Comparison of ENCODE assay signal across 17 cellular contexts in genomic region chr7:50685445-50686070, GRCh38.
A peak's percentile ranks its signal among the peaks of the same experiment; 100 is the strongest.
DNase-seq lines count a peak whose midpoint lies in the region; ATAC-seq and TF ChIP-seq lines count a peak whose summit lies in the region.
"Had no signal": no experiment of that assay in that cellular context is flagged by ENCODE, and none has a peak within 500 bp of the region (broad histone marks: within the 10 kb centered on the region; RNA-seq: fewer than 3 reads in every experiment).

No MANE protein-coding gene starts in this region.

- H3K27ac Mint-ChIP-seq in natural killer cell treated with Interleukin-12 subunit alpha and Interleukin-12 subunit beta and Interleukin-15 and Interleukin-18, amount 100 ng/mL, for 72 hours, result no peak overlapping the region
- H3K27ac Mint-ChIP-seq: activated naive CD4-positive, alpha-beta T cell treated with anti-CD3 and anti-CD28 coated beads, Interleukin-2, amount 50 U/mL, for 24 hours; neural progenitor cell; stimulated activated naive CD8-positive, alpha-beta T cell treated with anti-CD3 and anti-CD28 coated beads, Interleukin-15, Interleukin-2, amounts not matched to agents 100 ng/mL and 50 ng/mL, for 24 hours had no signal

- peak; percentile 50 for ATAC-seq in Right ventricle myocardium inferior
- no peak for ATAC-seq in natural killer cell treated with Interleukin-12 subunit alpha and Interleukin-12 subunit beta and Interleukin-15 and Interleukin-18, amount 100 ng/mL, for 72 hours
- ATAC-seq: Panc1 had no signal

- no peaks in the 10 kb centered on the region for H3K27me3 ChIP-seq in esophagus squamous epithelium
- H3K27me3 ChIP-seq in muscle layer of colon (ENCODE audit: control insufficient read depth in 1 of 2, insufficient read depth in 2 of 2, low read length in 2 of 2), result no peaks in the 10 kb centered on the region
- H3K27me3 ChIP-seq in vagina, result no peaks in the 10 kb centered on the region
- H3K27me3 ChIP-seq: cardiac muscle cell, neural progenitor cell had no signal

- peak overlapping the region; percentile 2 for H3K9ac ChIP-seq in muscle layer of colon (ENCODE audit: low read length)
- H3K9ac ChIP-seq: neural progenitor cell had no signal

- H3K9me3 Mint-ChIP-seq in natural killer cell treated with Interleukin-12 subunit alpha and Interleukin-12 subunit beta and Interleukin-15 and Interleukin-18, amount 100 ng/mL, for 72 hours, result no peaks in the 10 kb centered on the region
- H3K9me3 Mint-ChIP-seq: activated naive CD4-positive, alpha-beta T cell treated with anti-CD3 and anti-CD28 coated beads, Interleukin-2, amount 50 U/mL, for 24 hours; stimulated activated naive CD8-positive, alpha-beta T cell treated with anti-CD3 and anti-CD28 coated beads, Interleukin-15, Interleukin-2, amounts not matched to agents 100 ng/mL and 50 ng/mL, for 24 hours had no signal

- H3K4me1 Mint-ChIP-seq in natural killer cell treated with Interleukin-12 subunit alpha and Interleukin-12 subunit beta and Interleukin-15 and Interleukin-18, amount 100 ng/mL, for 72 hours (ENCODE audit: low read depth in 2 of 2), result no peaks in the 10 kb centered on the region
- H3K4me1 Mint-ChIP-seq: activated naive CD4-positive, alpha-beta T cell treated with anti-CD3 and anti-CD28 coated beads, Interleukin-2, amount 50 U/mL, for 24 hours had no signal

- H3K36me3 Mint-ChIP-seq in natural killer cell treated with Interleukin-12 subunit alpha and Interleukin-12 subunit beta and Interleukin-15 and Interleukin-18, amount 100 ng/mL, for 72 hours, result no peaks in the 10 kb centered on the region
- H3K36me3 Mint-ChIP-seq: activated naive CD4-positive, alpha-beta T cell treated with anti-CD3 and anti-CD28 coated beads, Interleukin-2, amount 50 U/mL, for 24 hours had no signal

- H3K27ac ChIP-seq in esophagus squamous epithelium (peak overlapping the region in 3 of 4 donors; percentile 40 to 63 (median 62)), muscle layer of colon (ENCODE audit: low read depth, low read length) (peak overlapping the region; percentile 69), vagina (peak overlapping the region; percentile 34)
- H3K27ac ChIP-seq: cardiac muscle cell, neural progenitor cell had no signal

- no peak overlapping the region for H3K4me3 ChIP-seq in esophagus squamous epithelium
- H3K4me3 ChIP-seq in muscle layer of colon (ENCODE audit: low read depth in 1 of 2, low read length in 2 of 2), result peak overlapping the region in 1 of 2 donors; percentile 21
- H3K4me3 ChIP-seq in vagina, result no peak overlapping the region
- H3K4me3 ChIP-seq: cardiac muscle cell, neural progenitor cell, skin epidermis had no signal

- intact Hi-C loops in Right ventricle myocardium inferior (cut with DNase I), result loop anchor here (5.0 to 10.0 kb wide), 3 partner anchors 107 to 457 kb away; no protein-coding TSS in a partner anchor
- intact Hi-C loops in cardiac septum (cut with DNase I), result no loop called here
- intact Hi-C loops in esophagus squamous epithelium (cut with DNase I), result no loop called here
- intact Hi-C loops in vagina (cut with DNase I), result loop anchor here (10.0 kb wide), 1 partner anchor 221 kb away; no protein-coding TSS in a partner anchor

- H3K27me3 Mint-ChIP-seq in natural killer cell treated with Interleukin-12 subunit alpha and Interleukin-12 subunit beta and Interleukin-15 and Interleukin-18, amount 100 ng/mL, for 72 hours, result peaks cover 19 to 23% of the 10 kb centered on the region in 2 donors
- H3K27me3 Mint-ChIP-seq: activated naive CD4-positive, alpha-beta T cell treated with anti-CD3 and anti-CD28 coated beads, Interleukin-2, amount 50 U/mL, for 24 hours had no signal

- WGBS in esophagus squamous epithelium, 2 donors, result 45 to 54% methylated on average over 9 of the region's 9 CpGs

- no peak for DNase-seq in Right ventricle myocardium inferior (ENCODE audit: missing footprints)
- DNase-seq in cardiac septum (ENCODE audit: low spot score), result no peak
- no peak for DNase-seq in esophagus squamous epithelium (lab: John Stamatoyannopoulos, UW)
- no peak for DNase-seq in vagina (ENCODE audit: extremely low spot score in 2 of 2)
- no peak for DNase-seq in GOT3 (lab: John Stamatoyannopoulos, UW)
- no peak for DNase-seq in anterior cingulate cortex (lab: John Stamatoyannopoulos, UW)
- no peak for DNase-seq in natural killer cell treated with Interleukin-12 subunit alpha and Interleukin-12 subunit beta and Interleukin-15 and Interleukin-18, amount 100 ng/mL, for 72 hours (ENCODE audit: low spot score)
- DNase-seq: activated CD4-positive, CD25-positive, alpha-beta regulatory T cell treated with anti-CD3 and anti-CD28 coated beads, Interleukin-2, amount 50 U/mL, for 72 hours; IMR-90; NCI-H1105 had no signal

- no peaks in the 10 kb centered on the region for H3K9me3 ChIP-seq in esophagus squamous epithelium
- no peaks in the 10 kb centered on the region for H3K9me3 ChIP-seq in muscle layer of colon (ENCODE audit: low read length)
- H3K9me3 ChIP-seq in vagina, result no peaks in the 10 kb centered on the region

- TF ChIP-seq CTCF in esophagus squamous epithelium (IDR thresholded peaks at IDR 0.05) (no peak), vagina (IDR thresholded peaks at IDR 0.05) (no peak)

- TF ChIP-seq POLR2A in esophagus squamous epithelium (IDR thresholded peaks at IDR 0.05) (no peak), vagina (IDR thresholded peaks at IDR 0.05) (no peak)

- H3K4me1 ChIP-seq in esophagus squamous epithelium (peaks cover 0 to 48% (median 19%) of the 10 kb centered on the region in 3 donors), muscle layer of colon (ENCODE audit: insufficient read depth, low read length) (peaks cover 65% of the 10 kb centered on the region), vagina (peaks cover 29% of the 10 kb centered on the region)

- H3K36me3 ChIP-seq in esophagus squamous epithelium (peaks cover 0 to 12% (median 0%) of the 10 kb centered on the region in 3 donors), muscle layer of colon (ENCODE audit: insufficient read depth, low read length) (peaks cover 3% of the 10 kb centered on the region), vagina (no peaks in the 10 kb centered on the region)
- H3K36me3 ChIP-seq: cardiac muscle cell, neural progenitor cell had no signal

- no peak overlapping the region for H3K4me3 Mint-ChIP-seq in natural killer cell treated with Interleukin-12 subunit alpha and Interleukin-12 subunit beta and Interleukin-15 and Interleukin-18, amount 100 ng/mL, for 72 hours
- H3K4me3 Mint-ChIP-seq: activated naive CD4-positive, alpha-beta T cell treated with anti-CD3 and anti-CD28 coated beads, Interleukin-2, amount 50 U/mL, for 24 hours; neural progenitor cell; stimulated activated naive CD8-positive, alpha-beta T cell treated with anti-CD3 and anti-CD28 coated beads, Interleukin-15, Interleukin-2, amounts not matched to agents 100 ng/mL and 50 ng/mL, for 24 hours had no signal

Comparison
In these comparisons a context has a peak if more than half of its experiments do, and no peak if none do; other contexts are left out.
1. intact Hi-C loops: an anchor here in Right ventricle myocardium inferior (5.0 to 10.0 kb wide) and vagina (10.0 kb wide); none called in cardiac septum and esophagus squamous epithelium.